In the genomic region with DNA sequence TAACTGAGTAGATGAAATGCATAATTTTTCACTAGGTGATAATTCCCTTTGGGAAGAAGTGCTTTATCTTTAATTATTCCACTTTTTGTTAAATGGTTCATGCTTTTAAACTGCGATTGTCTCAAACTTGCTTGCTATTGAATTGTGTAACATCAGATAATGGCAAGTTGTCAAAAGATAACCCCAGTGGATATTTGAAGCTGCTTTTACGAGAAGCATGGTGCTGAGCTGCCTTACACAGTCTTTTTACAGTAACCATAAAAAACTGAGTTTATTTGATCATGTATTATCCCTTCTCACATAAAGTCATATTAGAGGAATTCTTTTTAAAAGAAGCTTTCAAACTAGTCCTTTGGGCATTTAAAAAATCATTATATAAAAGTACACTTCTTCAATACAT, we compare ENCODE assay signal across 2 cellular contexts.
TF ChIP-seq lines count a peak whose summit lies in the region.

No MANE protein-coding gene starts in this region.

TF ChIP-seq in IMR-90, 13 proteins besides CTCF, POLR2A, EP300 and RAD21:
- TF ChIP-seq BHLHE40 (IDR thresholded peaks at IDR 0.05; ENCODE audit: low read depth, low read length): no peak
- TF ChIP-seq MXI1 (IDR thresholded peaks at IDR 0.05; ENCODE audit: borderline replicate concordance, low read depth, low read length): no peak
- TF ChIP-seq RCOR1 (IDR thresholded peaks at IDR 0.05; ENCODE audit: insufficient replicate concordance, low read length): no peak
- TF ChIP-seq FOS (IDR thresholded peaks at IDR 0.05; ENCODE audit: low read depth, low read length): no peak
- no peak for TF ChIP-seq RFX5 (IDR thresholded peaks at IDR 0.05; ENCODE audit: low read depth, low read length)
- no peak for TF ChIP-seq NFE2L2 (IDR thresholded peaks at IDR 0.05; ENCODE audit: low read depth, low read length)
- TF ChIP-seq, protein P1, sequence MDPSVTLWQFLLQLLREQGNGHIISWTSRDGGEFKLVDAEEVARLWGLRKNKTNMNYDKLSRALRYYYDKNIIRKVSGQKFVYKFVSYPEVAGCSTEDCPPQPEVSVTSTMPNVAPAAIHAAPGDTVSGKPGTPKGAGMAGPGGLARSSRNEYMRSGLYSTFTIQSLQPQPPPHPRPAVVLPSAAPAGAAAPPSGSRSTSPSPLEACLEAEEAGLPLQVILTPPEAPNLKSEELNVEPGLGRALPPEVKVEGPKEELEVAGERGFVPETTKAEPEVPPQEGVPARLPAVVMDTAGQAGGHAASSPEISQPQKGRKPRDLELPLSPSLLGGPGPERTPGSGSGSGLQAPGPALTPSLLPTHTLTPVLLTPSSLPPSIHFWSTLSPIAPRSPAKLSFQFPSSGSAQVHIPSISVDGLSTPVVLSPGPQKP (IDR thresholded peaks at IDR 0.05; ENCODE audit: borderline replicate concordance, low read depth, low read length): no peak
- no peak for TF ChIP-seq SMC3 (IDR thresholded peaks at IDR 0.05; ENCODE audit: low read depth, low read length)
- TF ChIP-seq CEBPB (IDR thresholded peaks at IDR 0.05; ENCODE audit: low read depth, low read length): no peak
- TF ChIP-seq, protein P2, sequence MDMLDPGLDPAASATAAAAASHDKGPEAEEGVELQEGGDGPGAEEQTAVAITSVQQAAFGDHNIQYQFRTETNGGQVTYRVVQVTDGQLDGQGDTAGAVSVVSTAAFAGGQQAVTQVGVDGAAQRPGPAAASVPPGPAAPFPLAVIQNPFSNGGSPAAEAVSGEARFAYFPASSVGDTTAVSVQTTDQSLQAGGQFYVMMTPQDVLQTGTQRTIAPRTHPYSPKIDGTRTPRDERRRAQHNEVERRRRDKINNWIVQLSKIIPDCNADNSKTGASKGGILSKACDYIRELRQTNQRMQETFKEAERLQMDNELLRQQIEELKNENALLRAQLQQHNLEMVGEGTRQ (IDR thresholded peaks at IDR 0.05; ENCODE audit: low read depth, low read length): no peak
- no peak for TF ChIP-seq MAZ (IDR thresholded peaks at IDR 0.05; ENCODE audit: borderline replicate concordance, low read depth, low read length)
- TF ChIP-seq CHD1 (IDR thresholded peaks at IDR 0.05; ENCODE audit: low read depth, low read length): no peak
- TF ChIP-seq MAFK (IDR thresholded peaks at IDR 0.05; ENCODE audit: low read depth, low read length): no peak
TF ChIP-seq in IMR-90: peak in this region for 0.

TF ChIP-seq in K562, 482 proteins besides CTCF, POLR2A, EP300 and RAD21:
- TF ChIP-seq CEBPB (tag; IDR thresholded peaks at IDR 0.05) (peak; percentile 18; the same call in 1 of the 2 replicates), MTA1 (IDR thresholded peaks at IDR 0.05; ENCODE audit: borderline replicate concordance) (no peak), CEBPG (CRISPR knock-in tag; IDR thresholded peaks at IDR 0.05) (no peak), CEBPG (tag; conservative IDR thresholded peaks at IDR 0.05 in 1 of 2, IDR thresholded peaks at IDR 0.05 in 1 of 2) (0 out of 4 replicates have a peak, but pooled peaks of 1 of the 2 experiments have one; percentile 16)
